1 cellular context compared by ENCODE assay signal in the genomic region with DNA sequence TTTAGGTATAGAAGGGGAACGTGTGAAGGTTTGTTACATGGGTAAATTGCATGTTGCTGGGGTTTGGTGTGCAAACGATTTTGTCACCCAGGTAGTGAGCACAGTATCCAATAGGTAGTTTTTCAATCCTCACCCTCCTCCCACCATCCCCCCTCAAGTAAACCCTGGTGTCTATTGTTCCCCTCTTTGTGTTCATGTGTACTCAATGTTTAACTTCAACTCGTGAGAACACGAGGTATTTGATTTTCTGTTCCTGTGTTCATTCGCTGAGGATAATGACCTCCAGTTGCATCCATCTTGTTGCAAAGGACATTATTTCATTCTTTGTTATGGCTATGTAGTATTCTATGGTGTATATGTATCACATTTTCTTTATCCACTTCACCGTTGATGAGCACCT.
TF ChIP-seq lines count a peak whose summit lies in the region.

No MANE protein-coding gene starts in this region.

TF ChIP-seq in GM12878, 131 proteins besides CTCF, POLR2A, EP300 and RAD21:
- TF ChIP-seq BRCA1 (IDR thresholded peaks at IDR 0.05; ENCODE audit: low read depth, low read length) (no peak), GATAD2B (conservative IDR thresholded peaks at IDR 0.05; ENCODE audit: low read depth) (no peak), JUNB (IDR thresholded peaks at IDR 0.05) (no peak), SIN3A (IDR thresholded peaks at IDR 0.05; ENCODE audit: low read depth, low read length) (no peak), ZNF24 (IDR thresholded peaks at IDR 0.05) (no peak)
- TF ChIP-seq, protein P1, sequence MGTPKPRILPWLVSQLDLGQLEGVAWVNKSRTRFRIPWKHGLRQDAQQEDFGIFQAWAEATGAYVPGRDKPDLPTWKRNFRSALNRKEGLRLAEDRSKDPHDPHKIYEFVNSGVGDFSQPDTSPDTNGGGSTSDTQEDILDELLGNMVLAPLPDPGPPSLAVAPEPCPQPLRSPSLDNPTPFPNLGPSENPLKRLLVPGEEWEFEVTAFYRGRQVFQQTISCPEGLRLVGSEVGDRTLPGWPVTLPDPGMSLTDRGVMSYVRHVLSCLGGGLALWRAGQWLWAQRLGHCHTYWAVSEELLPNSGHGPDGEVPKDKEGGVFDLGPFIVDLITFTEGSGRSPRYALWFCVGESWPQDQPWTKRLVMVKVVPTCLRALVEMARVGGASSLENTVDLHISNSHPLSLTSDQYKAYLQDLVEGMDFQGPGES (IDR thresholded peaks at IDR 0.05): no peak
- TF ChIP-seq, protein P2, sequence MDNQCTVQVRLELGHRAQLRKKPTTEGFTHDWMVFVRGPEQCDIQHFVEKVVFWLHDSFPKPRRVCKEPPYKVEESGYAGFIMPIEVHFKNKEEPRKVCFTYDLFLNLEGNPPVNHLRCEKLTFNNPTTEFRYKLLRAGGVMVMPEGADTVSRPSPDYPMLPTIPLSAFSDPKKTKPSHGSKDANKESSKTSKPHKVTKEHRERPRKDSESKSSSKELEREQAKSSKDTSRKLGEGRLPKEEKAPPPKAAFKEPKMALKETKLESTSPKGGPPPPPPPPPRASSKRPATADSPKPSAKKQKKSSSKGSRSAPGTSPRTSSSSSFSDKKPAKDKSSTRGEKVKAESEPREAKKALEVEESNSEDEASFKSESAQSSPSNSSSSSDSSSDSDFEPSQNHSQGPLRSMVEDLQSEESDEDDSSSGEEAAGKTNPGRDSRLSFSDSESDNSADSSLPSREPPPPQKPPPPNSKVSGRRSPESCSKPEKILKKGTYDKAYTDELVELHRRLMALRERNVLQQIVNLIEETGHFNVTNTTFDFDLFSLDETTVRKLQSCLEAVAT (IDR thresholded peaks at IDR 0.05): no peak
- TF ChIP-seq, protein P3, sequence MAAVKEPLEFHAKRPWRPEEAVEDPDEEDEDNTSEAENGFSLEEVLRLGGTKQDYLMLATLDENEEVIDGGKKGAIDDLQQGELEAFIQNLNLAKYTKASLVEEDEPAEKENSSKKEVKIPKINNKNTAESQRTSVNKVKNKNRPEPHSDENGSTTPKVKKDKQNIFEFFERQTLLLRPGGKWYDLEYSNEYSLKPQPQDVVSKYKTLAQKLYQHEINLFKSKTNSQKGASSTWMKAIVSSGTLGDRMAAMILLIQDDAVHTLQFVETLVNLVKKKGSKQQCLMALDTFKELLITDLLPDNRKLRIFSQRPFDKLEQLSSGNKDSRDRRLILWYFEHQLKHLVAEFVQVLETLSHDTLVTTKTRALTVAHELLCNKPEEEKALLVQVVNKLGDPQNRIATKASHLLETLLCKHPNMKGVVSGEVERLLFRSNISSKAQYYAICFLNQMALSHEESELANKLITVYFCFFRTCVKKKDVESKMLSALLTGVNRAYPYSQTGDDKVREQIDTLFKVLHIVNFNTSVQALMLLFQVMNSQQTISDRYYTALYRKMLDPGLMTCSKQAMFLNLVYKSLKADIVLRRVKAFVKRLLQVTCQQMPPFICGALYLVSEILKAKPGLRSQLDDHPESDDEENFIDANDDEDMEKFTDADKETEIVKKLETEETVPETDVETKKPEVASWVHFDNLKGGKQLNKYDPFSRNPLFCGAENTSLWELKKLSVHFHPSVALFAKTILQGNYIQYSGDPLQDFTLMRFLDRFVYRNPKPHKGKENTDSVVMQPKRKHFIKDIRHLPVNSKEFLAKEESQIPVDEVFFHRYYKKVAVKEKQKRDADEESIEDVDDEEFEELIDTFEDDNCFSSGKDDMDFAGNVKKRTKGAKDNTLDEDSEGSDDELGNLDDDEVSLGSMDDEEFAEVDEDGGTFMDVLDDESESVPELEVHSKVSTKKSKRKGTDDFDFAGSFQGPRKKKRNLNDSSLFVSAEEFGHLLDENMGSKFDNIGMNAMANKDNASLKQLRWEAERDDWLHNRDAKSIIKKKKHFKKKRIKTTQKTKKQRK (IDR thresholded peaks at IDR 0.05; ENCODE audit: low read depth, low read length): no peak
- TF ChIP-seq, protein P4, sequence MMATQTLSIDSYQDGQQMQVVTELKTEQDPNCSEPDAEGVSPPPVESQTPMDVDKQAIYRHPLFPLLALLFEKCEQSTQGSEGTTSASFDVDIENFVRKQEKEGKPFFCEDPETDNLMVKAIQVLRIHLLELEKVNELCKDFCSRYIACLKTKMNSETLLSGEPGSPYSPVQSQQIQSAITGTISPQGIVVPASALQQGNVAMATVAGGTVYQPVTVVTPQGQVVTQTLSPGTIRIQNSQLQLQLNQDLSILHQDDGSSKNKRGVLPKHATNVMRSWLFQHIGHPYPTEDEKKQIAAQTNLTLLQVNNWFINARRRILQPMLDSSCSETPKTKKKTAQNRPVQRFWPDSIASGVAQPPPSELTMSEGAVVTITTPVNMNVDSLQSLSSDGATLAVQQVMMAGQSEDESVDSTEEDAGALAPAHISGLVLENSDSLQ (IDR thresholded peaks at IDR 0.05): no peak
TF ChIP-seq in GM12878: peak in this region for 0.
